ENCODE assay signal across 19 cellular contexts in the genomic region with DNA sequence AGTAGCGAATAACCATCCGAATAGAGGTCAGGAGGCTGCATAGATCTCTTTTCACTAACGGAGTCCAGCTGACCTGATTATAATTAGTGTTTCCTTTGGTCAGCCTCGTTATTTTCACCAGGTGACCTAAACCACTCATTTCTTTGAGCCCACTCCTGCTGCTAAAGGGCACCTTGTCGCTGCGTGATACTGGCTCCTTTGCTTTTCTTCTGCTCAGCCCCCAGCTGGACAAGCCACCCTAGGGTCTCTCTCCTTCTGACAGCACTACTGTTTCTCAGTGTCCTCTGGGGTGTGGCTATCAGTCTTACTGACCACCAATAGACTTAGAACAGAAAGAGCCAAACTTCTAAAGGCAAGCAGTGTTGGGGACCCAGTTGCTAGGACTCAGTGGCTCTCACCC. TPM values are rescaled to one million over a fixed set of nuclear protein-coding genes. Genes with fewer than 3 reads are reported as not detected.
DNase-seq lines count a peak whose midpoint lies in the region; ATAC-seq and TF ChIP-seq lines count a peak whose summit lies in the region.
"Had no signal": no experiment of that assay in that cellular context is flagged by ENCODE, and none has a peak within 500 bp of the region (broad histone marks: within the 10 kb centered on the region; RNA-seq: fewer than 3 reads in every experiment).

No MANE protein-coding gene starts in this region.

- H2BK15ac ChIP-seq in H9 (ENCODE audit: low read depth, low read length) (no peak overlapping the region), mesendoderm (replicated peaks; ENCODE audit: low read depth) (no peak overlapping the region)

- no peak overlapping the region for H3K9ac ChIP-seq in H9 (ENCODE audit: extremely low read depth, insufficient read length, low read length)
- peak overlapping the region; percentile 42 for H3K9ac ChIP-seq in smooth muscle cell (ENCODE audit: low read depth)
- H3K9ac ChIP-seq in mesendoderm (ENCODE audit: low read length) = no peak overlapping the region

- H3K27ac ChIP-seq in H9 (ENCODE audit: insufficient read length, low read depth, low read length) (no peak overlapping the region), Panc1 (ENCODE audit: low read length) (peak overlapping the region; percentile 40; the same call in 1 of the 2 replicates), foreskin keratinocyte (peak overlapping the region; percentile 73), smooth muscle cell (ENCODE audit: low read depth) (peak overlapping the region; percentile 95), mesendoderm (ENCODE audit: low read depth, low read length) (no peak overlapping the region)
- H3K27ac ChIP-seq: left lung, ovary had no signal

- H3K4ac ChIP-seq in H9 (ENCODE audit: low read depth, low read length) (no peak overlapping the region), mesendoderm (ENCODE audit: low read depth, low read length) (no peak overlapping the region)

- H3K27me3 ChIP-seq in H9 (ENCODE audit: insufficient read depth, low read length) (peaks cover 22% of the 10 kb centered on the region; the same call in 1 of the 2 replicates), Panc1 (ENCODE audit: control insufficient read depth, insufficient read depth, low read length) (peaks cover 7% of the 10 kb centered on the region), foreskin keratinocyte (peaks cover 43% of the 10 kb centered on the region), smooth muscle cell (ENCODE audit: low read depth) (no peaks in the 10 kb centered on the region), mesendoderm (ENCODE audit: insufficient read depth, low read length, poor library complexity) (peaks cover 17% of the 10 kb centered on the region)
- H3K27me3 ChIP-seq: ovary had no signal

- peak overlapping the region; percentile 34 to 45; a peak in 2 of 5 replicates for H3K4me3 Mint-ChIP-seq in H9
- H3K4me3 Mint-ChIP-seq: activated naive CD8-positive, alpha-beta T cell treated with anti-CD3 and anti-CD28 coated beads for 36 hours had no signal

- H3K27me3 Mint-ChIP-seq in H9 (ENCODE audit: low read depth) = peaks cover 50% of the 10 kb centered on the region

- no peak overlapping the region for H4K91ac ChIP-seq in H9 (ENCODE audit: insufficient read length, low read depth, low read length)

- no peaks in the 10 kb centered on the region for H4K20me1 ChIP-seq in H9 (ENCODE audit: control insufficient read depth, insufficient read depth, insufficient read length)
- peaks cover 19% of the 10 kb centered on the region for H4K20me1 ChIP-seq in smooth muscle cell (ENCODE audit: low read depth)

- H3K36me3 Mint-ChIP-seq in H9 (ENCODE audit: insufficient read depth in 1 of 3, low read depth in 3 of 3) = peaks cover 0 to 5% (median 0%) of the 10 kb centered on the region in 3 experiments; a peak in 4 of 7 replicates
- H3K36me3 Mint-ChIP-seq: activated naive CD8-positive, alpha-beta T cell treated with anti-CD3 and anti-CD28 coated beads for 36 hours; natural killer cell; type B pancreatic cell had no signal

- H3K4me1 ChIP-seq in H9 (ENCODE audit: insufficient read depth, low read length) = peaks cover 5% of the 10 kb centered on the region; the same call in 1 of the 2 replicates
- peaks cover 14% of the 10 kb centered on the region; the same call in 1 of the 2 replicates for H3K4me1 ChIP-seq in Panc1 (ENCODE audit: control insufficient read depth, insufficient read depth, low read length)
- H3K4me1 ChIP-seq in foreskin keratinocyte = peaks cover 5% of the 10 kb centered on the region
- peaks cover 23% of the 10 kb centered on the region for H3K4me1 ChIP-seq in smooth muscle cell (ENCODE audit: low read depth)
- peaks cover 2% of the 10 kb centered on the region for H3K4me1 ChIP-seq in mesendoderm (ENCODE audit: control insufficient read depth, low read depth, low read length)

- H3K18ac ChIP-seq in H9 (ENCODE audit: insufficient read length, low read depth, low read length) (no peak overlapping the region), mesendoderm (ENCODE audit: low read length) (no peak overlapping the region)

- no CpG with 5 or more reads among the region's 6 CpGs for WGBS in H9 (ENCODE audit: extremely low coverage, insufficient read length, low lambda C conversion rate)
- 43% methylated on average over 6 of the region's 6 CpGs for WGBS in smooth muscle cell (ENCODE audit: low lambda C conversion rate)
- no CpG with 5 or more reads among the region's 6 CpGs for WGBS in mesendoderm (ENCODE audit: extremely low coverage, insufficient coverage, low lambda C conversion rate)

- ATAC-seq in Panc1 (no peak), foreskin keratinocyte (no peak), HG02884 (IDR thresholded peaks at IDR 0.05; ENCODE audit: unreplicated experiment) (no peak)

- POLR2A ChIA-PET in Panc1 (lab: Charles Lee) = interaction anchor here (0.6 kb wide), 1 partner anchor 1240 kb away, joined by 3 read pairs; no protein-coding TSS in a partner anchor

- no peak overlapping the region for H3K4me3 ChIP-seq in Panc1 (ENCODE audit: low read depth in 2 of 2, low read length in 2 of 2)
- H3K4me3 ChIP-seq in smooth muscle cell = no peak overlapping the region
- H3K4me3 ChIP-seq in mesendoderm (ENCODE audit: low read length) = no peak overlapping the region
- H3K4me3 ChIP-seq: left lung, ovary had no signal

- H4K5ac ChIP-seq in H9 (ENCODE audit: insufficient read length, low read depth, low read length) (no peak overlapping the region), mesendoderm (ENCODE audit: low read length) (no peak overlapping the region)

- H3F3A ChIP-seq in smooth muscle cell (ENCODE audit: low read depth) = peaks cover 23% of the 10 kb centered on the region

- no peaks in the 10 kb centered on the region for H3K36me3 ChIP-seq in Panc1 (ENCODE audit: control insufficient read depth, insufficient read depth, low read length)
- no peaks in the 10 kb centered on the region for H3K36me3 ChIP-seq in smooth muscle cell (ENCODE audit: low read depth)
- no peaks in the 10 kb centered on the region for H3K36me3 ChIP-seq in mesendoderm (ENCODE audit: control insufficient read depth, insufficient read depth, low read length)
- H3K36me3 ChIP-seq: left lung, ovary, spleen had no signal

- no peak overlapping the region for H3T11ph ChIP-seq in H9 (ENCODE audit: low read length)

- in situ Hi-C loops in Panc1 (cut with HindIII; ENCODE audit: low pct_unique_long_range_greater_than_20kb, low sequenced_read_pairs) = no loop called here

- no peak for TF ChIP-seq CTCF in H9 (conservative IDR thresholded peaks at IDR 0.05)
- no peak for TF ChIP-seq CTCF in Panc1 (IDR thresholded peaks at IDR 0.05)
- TF ChIP-seq CTCF in foreskin keratinocyte (conservative IDR thresholded peaks at IDR 0.05) = no peak
- TF ChIP-seq CTCF in smooth muscle cell (IDR thresholded peaks at IDR 0.05; ENCODE audit: borderline replicate concordance, insufficient read depth, poor library complexity, severe bottlenecking) = no peak

- H3K56ac ChIP-seq in H9 (ENCODE audit: insufficient read length, low read depth, low read length) (no peak overlapping the region), mesendoderm (ENCODE audit: low read length) (no peak overlapping the region)

- H3K79me2 ChIP-seq in H9 (ENCODE audit: insufficient read depth, low read length) (no peaks in the 10 kb centered on the region), smooth muscle cell (ENCODE audit: low read depth) (peaks cover 20% of the 10 kb centered on the region), mesendoderm (ENCODE audit: control insufficient read depth, insufficient read depth, low read length) (no peaks in the 10 kb centered on the region)

- DNase-seq in H9 (no peak), Panc1 (ENCODE audit: low read depth, low spot score) (no peak), foreskin keratinocyte (no peak), smooth muscle cell (lab: John Stamatoyannopoulos, UW; ENCODE audit: unreplicated experiment) (no peak), COLO668 (lab: John Stamatoyannopoulos, UW; ENCODE audit: unreplicated experiment) (no peak), mesendoderm (no peak)
- DNase-seq: activated T-cell treated with anti-CD3 and anti-CD28 coated beads for 4 hours, cerebellar nuclear complex, natural killer cell, NCI-H526 treated with DMSO at 0.1 percent for 48 hours had no signal

- no peak overlapping the region for H3K14ac ChIP-seq in H9 (ENCODE audit: insufficient read depth, low read length)

- H2BK5ac ChIP-seq in H9 (ENCODE audit: insufficient read length, low read length) = no peak overlapping the region
- no peak overlapping the region for H2BK5ac ChIP-seq in mesendoderm (ENCODE audit: low read length)

- no peak overlapping the region for H2BK12ac ChIP-seq in H9 (ENCODE audit: insufficient read length, low read depth, low read length)

- H3K23me2 ChIP-seq in H9 (ENCODE audit: insufficient read length, low read depth, low read length, poor library complexity, severe bottlenecking) = peaks cover 14% of the 10 kb centered on the region

- H2BK120ac ChIP-seq in H9 (ENCODE audit: low read depth, low read length, poor library complexity, severe bottlenecking) = no peak overlapping the region
- H2BK120ac ChIP-seq in mesendoderm (ENCODE audit: low read depth, low read length) = no peak overlapping the region

- CTCF ChIA-PET in Panc1 (lab: Charles Lee) = interaction anchor here (0.7 kb wide), 1 partner anchor 47 kb away, joined by 3 read pairs; no protein-coding TSS in a partner anchor

- peak overlapping the region in 1 of 3 experiments; percentile 41; a peak in 2 of 7 replicates for H3K27ac Mint-ChIP-seq in H9
- H3K27ac Mint-ChIP-seq: activated naive CD8-positive, alpha-beta T cell treated with anti-CD3 and anti-CD28 coated beads for 36 hours; natural killer cell had no signal

- no peak overlapping the region for H3K23ac ChIP-seq in H9 (ENCODE audit: insufficient read length, low read depth, low read length)
- no peak overlapping the region for H3K23ac ChIP-seq in mesendoderm (ENCODE audit: low read length)

- H2BK20ac ChIP-seq in H9 (ENCODE audit: low read depth, low read length, poor library complexity, severe bottlenecking) = no peak overlapping the region

- H4K8ac ChIP-seq in H9 (replicated peaks; ENCODE audit: insufficient read length, low read depth, low read length) (no peak overlapping the region), mesendoderm (ENCODE audit: low read depth, low read length) (no peak overlapping the region)

- H2AK5ac ChIP-seq in H9 (ENCODE audit: insufficient read length, low read length) = no peak overlapping the region
- no peak overlapping the region for H2AK5ac ChIP-seq in mesendoderm (ENCODE audit: low read length)

- peaks cover 2 to 4% of the 10 kb centered on the region in 2 experiments; a peak in 2 of 5 replicates for H3K9me3 Mint-ChIP-seq in H9
- H3K9me3 Mint-ChIP-seq: activated naive CD8-positive, alpha-beta T cell treated with anti-CD3 and anti-CD28 coated beads for 36 hours; natural killer cell; type B pancreatic cell had no signal

- H2AFZ ChIP-seq in H9 (ENCODE audit: low read length) (no peak overlapping the region), smooth muscle cell (ENCODE audit: low read depth) (no peak overlapping the region)

- BruUV-seq in Panc1 (replicated peaks; lab: Mats Ljungman, UMichigan) = no TSS peak

- peaks cover 43 to 48% of the 10 kb centered on the region in 2 experiments for H3K4me1 Mint-ChIP-seq in H9

- peak overlapping the region; percentile 71 for H3K4me2 ChIP-seq in H9 (ENCODE audit: insufficient read depth, insufficient read length, low read length)
- peak overlapping the region; percentile 95 for H3K4me2 ChIP-seq in smooth muscle cell
- H3K4me2 ChIP-seq in mesendoderm (ENCODE audit: low read length) = no peak overlapping the region

- H3K9me3 ChIP-seq in H9 (ENCODE audit: control insufficient read depth, low read depth, low read length) (no peaks in the 10 kb centered on the region), Panc1 (ENCODE audit: control insufficient read depth, insufficient read depth, low read depth, low read length) (no peaks in the 10 kb centered on the region), smooth muscle cell (replicated peaks; ENCODE audit: low read depth) (no peaks in the 10 kb centered on the region)
- H3K9me3 ChIP-seq: left lung, ovary, spleen had no signal

- intact Hi-C loops in Panc1 (cut with micrococcal nuclease; ENCODE audit: unreplicated experiment) = loop anchor here (5.0 to 10.0 kb wide), 3 partner anchors 208 to 1158 kb away; no protein-coding TSS in a partner anchor

- no peaks in the 10 kb centered on the region for H3K79me1 ChIP-seq in H9 (ENCODE audit: insufficient read depth, low read depth, low read length, poor library complexity, severe bottlenecking)
- no peaks in the 10 kb centered on the region for H3K79me1 ChIP-seq in mesendoderm (ENCODE audit: low read length)

RNA-seq across cellular contexts. Expression of a gene that starts 2.7 kb away (rescaled TPM):
- total RNA-seq in H9 (2021) (10.0 TPM in 2 replicates), Panc1 (2021; ENCODE audit: unreplicated experiment) (6.0 TPM), foreskin keratinocyte (0.58 and 0.63 TPM in 2 replicates), smooth muscle cell (4,025 and 5,098 TPM in 2 replicates)
- polyA plus RNA-seq in Panc1 (2012; ENCODE audit: insufficient read length) = 11.4 TPM
- polyA plus RNA-seq in foreskin keratinocyte (0.58 and 0.64 TPM in 2 replicates), smooth muscle cell (1,776 and 1,956 TPM in 2 replicates)
- 30.4 TPM for polyA plus RNA-seq in mesendoderm (2013, experiment 1 of 2)
- polyA plus RNA-seq in mesendoderm (2013, experiment 2 of 2) = 28.2 TPM

RNA-seq across cellular contexts. Expression of a gene that starts 35.5 kb away (rescaled TPM):
- total RNA-seq in H9 (2021) = not detected in 2 replicates
- 0.33 TPM for total RNA-seq in Panc1 (2021; ENCODE audit: unreplicated experiment)
- polyA plus RNA-seq in Panc1 (2012; ENCODE audit: insufficient read length) = not detected
- total RNA-seq in foreskin keratinocyte = not detected in 2 replicates
- not detected in 2 replicates for polyA plus RNA-seq in foreskin keratinocyte
- not detected in 2 replicates for total RNA-seq in smooth muscle cell
- 0.31 TPM in 1 of 2 replicates, not detected in the other for polyA plus RNA-seq in smooth muscle cell
- polyA plus RNA-seq in mesendoderm (2013, experiment 1 of 2) = 0.08 TPM
- polyA plus RNA-seq in mesendoderm (2013, experiment 2 of 2) = 0.07 TPM
- total RNA-seq: activated naive CD8-positive, alpha-beta T cell treated with anti-CD3 and anti-CD28 coated beads for 36 hours; left lung; natural killer cell; RPMI7951 had no signal

RNA-seq across cellular contexts. Expression of a gene that starts 50.9 kb away (rescaled TPM):
- total RNA-seq in H9 (2021) (not detected in 2 replicates), Panc1 (2021; ENCODE audit: unreplicated experiment) (not detected), foreskin keratinocyte (not detected in 2 replicates), smooth muscle cell (not detected in 2 replicates)
- polyA plus RNA-seq in Panc1 (2012; ENCODE audit: insufficient read length) = not detected
- polyA plus RNA-seq in foreskin keratinocyte (not detected in 2 replicates), smooth muscle cell (not detected in 2 replicates)
- not detected for polyA plus RNA-seq in mesendoderm (2013, experiment 1 of 2)
- not detected for polyA plus RNA-seq in mesendoderm (2013, experiment 2 of 2)
- total RNA-seq: activated naive CD8-positive, alpha-beta T cell treated with anti-CD3 and anti-CD28 coated beads for 36 hours; dorsolateral prefrontal cortex; left lung; natural killer cell; ovary; renal cortical epithelial cell; RPMI7951; spleen had no signal
- polyA plus RNA-seq: spleen had no signal

Comparison
In these comparisons a context has a peak if more than half of its experiments do, and no peak if none do; other contexts are left out.
1. H3K27ac ChIP-seq: peak in Panc1 (single experiment), foreskin keratinocyte (single experiment) and smooth muscle cell (single experiment); none in H9 (single experiment) and mesendoderm (single experiment).
2. RNA of a gene that starts 2.7 kb away (total RNA-seq): 4,025 to 5,098 TPM in smooth muscle cell; 10.0 TPM in H9, 6.0 TPM in Panc1 (single experiment) and 0.58 to 0.63 TPM in foreskin keratinocyte; every median in the first group is over 100 times any median in the second.